ENCODE assay signal across 8 cellular contexts in the genomic region with DNA sequence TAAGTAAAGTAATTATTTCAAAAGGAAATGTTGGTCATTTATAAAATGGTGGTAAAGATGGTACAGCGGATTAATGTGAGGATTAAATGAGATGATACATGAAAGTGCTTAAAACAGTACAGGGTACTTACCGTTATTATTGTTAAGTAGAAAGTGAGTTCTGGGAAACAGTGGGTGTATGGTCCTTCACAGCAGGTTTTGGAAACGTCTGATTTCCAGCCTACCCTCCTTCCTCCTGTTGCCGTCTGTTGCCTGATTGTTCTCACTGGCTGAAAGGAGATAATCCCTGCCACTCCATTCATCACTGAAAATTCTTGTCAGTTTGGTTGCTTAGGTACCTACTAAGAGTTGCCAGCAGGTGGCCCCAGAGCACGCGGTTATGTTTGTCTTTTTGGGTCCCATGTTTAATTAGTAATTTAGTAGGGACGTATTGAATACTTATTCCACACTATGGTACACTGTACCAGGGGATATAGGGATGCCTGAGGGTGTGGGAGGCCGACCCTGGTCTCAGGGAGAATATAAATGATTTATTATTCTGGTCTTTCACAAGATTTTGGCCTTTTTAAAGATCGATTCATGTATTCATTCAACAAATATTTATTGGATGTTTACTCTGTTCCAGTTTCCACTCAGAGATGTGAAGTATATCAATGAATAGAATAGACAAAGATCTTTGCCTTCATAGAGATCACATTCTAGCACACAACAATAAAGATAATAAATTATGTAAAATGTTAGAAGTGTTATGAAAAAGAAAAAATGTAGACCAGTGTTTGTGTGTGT. TPM values are rescaled to one million over a fixed set of nuclear protein-coding genes. Genes with fewer than 3 reads are reported as not detected.
DNase-seq lines count a peak whose midpoint lies in the region; ATAC-seq, FAIRE-seq and TF ChIP-seq lines count a peak whose summit lies in the region.

No MANE protein-coding gene starts in this region.

- H3K79me2 ChIP-seq in ACC112 (ENCODE audit: control insufficient read depth, insufficient read depth, low read length, unreplicated experiment) = no peaks in the 10 kb centered on the region

- peaks cover 11% of the 10 kb centered on the region for H3K27me3 Mint-ChIP-seq in activated CD4-positive, alpha-beta T cell treated with anti-CD3 and anti-CD28 coated beads for 36 hours

- peak; percentile 76 for ATAC-seq in activated CD4-positive, alpha-beta T cell treated with anti-CD3 and anti-CD28 coated beads for 36 hours
- ATAC-seq in lower lobe of right lung = peak; percentile 75 to 79
- ATAC-seq in HG03039 (IDR thresholded peaks at IDR 0.05; ENCODE audit: unreplicated experiment) = no peak

- intact Hi-C loops in activated CD4-positive, alpha-beta T cell treated with anti-CD3 and anti-CD28 coated beads for 36 hours (cut with DNase I, micrococcal nuclease) = loop anchor here (1.0 to 10.0 kb wide), 10 partner anchors 79 to 343 kb away; no protein-coding TSS in a partner anchor
- intact Hi-C loops in lower lobe of right lung (cut with DNase I) = loop anchor here (10.0 kb wide), 1 partner anchor 135 kb away; no protein-coding TSS in a partner anchor

- no peaks in the 10 kb centered on the region for H3K9me3 ChIP-seq in lower lobe of right lung

- H3K4me1 Mint-ChIP-seq in activated CD4-positive, alpha-beta T cell treated with anti-CD3 and anti-CD28 coated beads for 36 hours = peaks cover 8% of the 10 kb centered on the region

- CTCF ChIA-PET in activated CD4-positive, alpha-beta T cell treated with anti-CD3 and anti-CD28 coated beads for 36 hours (lab: Charles Lee) = interaction anchor here (0.7 to 9.3 kb wide), 29 partner anchors 9 to 1102 kb away, joined by 3 to 193 read pairs (median 6); no protein-coding TSS in a partner anchor

- DNase-seq in GM18507 (ENCODE audit: extremely low spot score, insufficient read length, low read depth) (no peak), NCI-H446 (lab: John Stamatoyannopoulos, UW) (peak; percentile 72 to 76), dermis blood vessel endothelial cell (peak; percentile 82), lower lobe of right lung (peak; percentile 74)
- DNase-seq in activated CD4-positive, alpha-beta T cell treated with anti-CD3 and anti-CD28 coated beads for 36 hours = peak; percentile 83
- DNase-seq in stimulated activated CD4-positive, alpha-beta T cell treated with anti-CD3 and anti-CD28 coated beads, TNF-alpha, amount 100 ng/mL, for 4 hours (ENCODE audit: low read depth in 3 of 3) = peak; percentile 31 to 50 (median 45)

- peak overlapping the region; percentile 55 for H2AFZ ChIP-seq in ACC112 (ENCODE audit: low read length, unreplicated experiment)

- peak overlapping the region; percentile 48 for H3K27ac Mint-ChIP-seq in activated CD4-positive, alpha-beta T cell treated with anti-CD3 and anti-CD28 coated beads for 36 hours

- H3K4me3 ChIP-seq in ACC112 (ENCODE audit: low read depth, low read length) (peak overlapping the region; percentile 81), lower lobe of right lung (peak overlapping the region; percentile 62)

- H3K27ac ChIP-seq in ACC112 (ENCODE audit: low read depth, low read length) (peak overlapping the region; percentile 40; the same call in 1 of the 2 replicates), lower lobe of right lung (peak overlapping the region; percentile 13)

- no peaks in the 10 kb centered on the region for H3K36me3 ChIP-seq in ACC112 (ENCODE audit: insufficient read depth, low read length)
- no peaks in the 10 kb centered on the region for H3K36me3 ChIP-seq in lower lobe of right lung

- no peaks in the 10 kb centered on the region for H3K9me3 Mint-ChIP-seq in activated CD4-positive, alpha-beta T cell treated with anti-CD3 and anti-CD28 coated beads for 36 hours (ENCODE audit: low read depth)

- TF ChIP-seq CTCF in lower lobe of right lung (IDR thresholded peaks at IDR 0.05) = peak; percentile 66

- H3K36me3 Mint-ChIP-seq in activated CD4-positive, alpha-beta T cell treated with anti-CD3 and anti-CD28 coated beads for 36 hours (ENCODE audit: low read depth) = no peaks in the 10 kb centered on the region

- POLR2A ChIA-PET in activated CD4-positive, alpha-beta T cell treated with anti-CD3 and anti-CD28 coated beads for 36 hours (lab: Charles Lee) = no interaction called here

- peak; percentile 89 for FAIRE-seq in GM18507 (lab: Jason Lieb, UNC)

- H3K4me1 ChIP-seq in ACC112 (ENCODE audit: control insufficient read depth, insufficient read depth, low read length, unreplicated experiment) (peaks cover 19% of the 10 kb centered on the region), lower lobe of right lung (peaks cover 17% of the 10 kb centered on the region)

- peak overlapping the region; percentile 65 for H3K4me3 Mint-ChIP-seq in activated CD4-positive, alpha-beta T cell treated with anti-CD3 and anti-CD28 coated beads for 36 hours

- H3K27me3 ChIP-seq in ACC112 (ENCODE audit: insufficient read depth, low read length) (no peaks in the 10 kb centered on the region; the same call in 1 of the 2 replicates), lower lobe of right lung (ENCODE audit: low read depth) (no peaks in the 10 kb centered on the region)

RNA-seq across cellular contexts. Expression of gene RPTN, which starts 30.8 kb away (rescaled TPM):
- total RNA-seq in activated CD4-positive, alpha-beta T cell treated with anti-CD3 and anti-CD28 coated beads for 36 hours = not detected
- not detected in 2 replicates for total RNA-seq in dermis blood vessel endothelial cell
- total RNA-seq in lower lobe of right lung = not detected

RNA-seq across cellular contexts. Expression of gene HRNR, which starts 34.1 kb away (rescaled TPM):
- total RNA-seq in activated CD4-positive, alpha-beta T cell treated with anti-CD3 and anti-CD28 coated beads for 36 hours = not detected
- total RNA-seq in dermis blood vessel endothelial cell (under 0.01 TPM in 1 of 2 replicates, not detected in the other), lower lobe of right lung (not detected)
